Comparison of ENCODE assay signal across 28 cellular contexts in the genomic region with DNA sequence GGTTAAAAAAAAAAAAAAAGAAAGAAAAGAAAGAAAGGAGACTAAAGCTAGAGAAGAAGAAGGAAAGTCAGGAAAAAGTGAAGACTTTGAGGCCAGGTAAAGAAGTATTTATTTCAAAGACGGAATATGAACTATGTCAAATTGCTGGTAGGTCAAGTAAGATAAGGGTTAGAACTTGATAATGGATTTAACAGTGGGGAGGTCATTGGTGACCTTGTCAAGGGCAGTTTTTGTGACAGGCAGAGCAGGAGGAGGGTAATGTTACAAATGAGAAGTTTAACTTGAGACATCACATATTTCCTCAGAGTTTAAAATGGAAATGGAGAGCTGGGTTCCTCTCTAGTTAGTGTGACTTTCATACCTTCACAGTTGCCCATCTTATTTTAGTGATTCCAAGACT.
"Had no signal": no experiment of that assay in that cellular context is flagged by ENCODE, and none has a peak within 500 bp of the region (broad histone marks: within the 10 kb centered on the region; RNA-seq: fewer than 3 reads in every experiment).

No MANE protein-coding gene starts in this region.

- H3K27me3 Mint-ChIP-seq: naive thymus-derived CD8-positive, alpha-beta T cell; progenitor cell of endocrine pancreas; stimulated activated naive B cell treated with anti-CD40 and anti-IgM and Interleukin-4, amounts not matched to agents 10 μg/mL and 1 μg/mL and 100 μg/mL, for 72 hours had no signal

- H3K36me3 ChIP-seq: lower lobe of right lung, neural progenitor cell, neutrophil, thyroid gland, transverse colon, upper lobe of left lung, vagina had no signal

- H3K36me3 Mint-ChIP-seq: neural progenitor cell had no signal

- H3K27ac ChIP-seq: lower lobe of right lung, neural progenitor cell, neutrophil, parathyroid adenoma, skin epidermis, stomach, testis, thyroid gland, upper lobe of left lung, vagina had no signal

- H3K4me1 ChIP-seq: lower lobe of right lung, neural progenitor cell, stomach, testis, thyroid gland, upper lobe of left lung, vagina had no signal

- H3K27me3 ChIP-seq: neural progenitor cell, neutrophil, stomach, testis, thyroid gland, transverse colon, upper lobe of left lung, vagina had no signal

- H3K27ac Mint-ChIP-seq: nephron progenitor cell; neural progenitor cell; progenitor cell of endocrine pancreas; stimulated activated naive B cell treated with anti-CD40 and anti-IgM and Interleukin-4, amounts not matched to agents 10 μg/mL and 1 μg/mL and 100 μg/mL, for 72 hours had no signal

- H3K4me3 Mint-ChIP-seq: immature natural killer cell; nephron progenitor cell; neural progenitor cell; stimulated activated naive B cell treated with anti-CD40 and anti-IgM and Interleukin-4, amounts not matched to agents 10 μg/mL and 1 μg/mL and 100 μg/mL, for 72 hours had no signal

- H3K4me3 ChIP-seq: lower lobe of right lung, neural progenitor cell, skin epidermis, stomach, testis, thyroid gland, upper lobe of left lung, vagina had no signal

- H3K9me3 ChIP-seq: lower lobe of right lung, neutrophil, stomach, testis, thyroid gland, transverse colon, upper lobe of left lung, vagina had no signal

- ATAC-seq: lower lobe of right lung; naive thymus-derived CD8-positive, alpha-beta T cell; right cardiac atrium; sciatic nerve; stimulated activated naive B cell treated with anti-CD40 and anti-IgM and Interleukin-4, amounts not matched to agents 10 μg/mL and 1 μg/mL and 100 μg/mL, for 72 hours; stimulated activated naive CD8-positive, alpha-beta T cell treated with anti-CD3 and anti-CD28 coated beads, Interleukin-15, Interleukin-2, amounts not matched to agents 100 U/mL and 50 U/mL, for 24 hours had no signal

- H3K9me3 Mint-ChIP-seq: immature natural killer cell; naive thymus-derived CD8-positive, alpha-beta T cell; nephron progenitor cell; neural progenitor cell; stimulated activated naive B cell treated with anti-CD40 and anti-IgM and Interleukin-4, amounts not matched to agents 10 μg/mL and 1 μg/mL and 100 μg/mL, for 72 hours had no signal

- DNase-seq: hypothalamus; immature natural killer cell; kidney; lower lobe of right lung; mammary epithelial cell; mesenchymal stem cell; naive thymus-derived CD8-positive, alpha-beta T cell; nephron progenitor cell; occipital lobe; right cardiac atrium; stimulated activated CD4-positive, alpha-beta T cell treated with anti-CD3 and anti-CD28 coated beads, Interleukin-12 subunit alpha, Interleukin-12 subunit beta, amount 100 ng/mL, for 4 hours; stimulated activated CD4-positive, alpha-beta T cell treated with anti-CD3 and anti-CD28 coated beads, Interleukin-15, amount 100 ng/mL, for 24 hours; stimulated activated CD4-positive, alpha-beta T cell treated with anti-CD3 and anti-CD28 coated beads, Interleukin-2, amount 100 ng/mL, for 24 hours; stimulated activated CD4-positive, alpha-beta T cell treated with anti-CD3 and anti-CD28 coated beads, Interleukin-4, amount 100 ng/mL, for 1 hour; stimulated activated naive B cell treated with anti-CD40 and anti-IgM and Interleukin-4, amounts not matched to agents 10 μg/mL and 1 μg/mL and 100 μg/mL, for 72 hours; stimulated activated naive CD8-positive, alpha-beta T cell treated with anti-CD3 and anti-CD28 coated beads, Interleukin-15, Interleukin-2, amounts not matched to agents 100 U/mL and 50 U/mL, for 24 hours; stomach; testis; thyroid gland; transverse colon; upper lobe of left lung had no signal
